In genomic region chr5:123088031-123088805, GRCh38 we compare ENCODE assay signal across 9 cellular contexts. TPM values are rescaled to one million over a fixed set of nuclear protein-coding genes. Genes with fewer than 3 reads are reported as not detected.
DNase-seq lines count a peak whose midpoint lies in the region; ATAC-seq and TF ChIP-seq lines count a peak whose summit lies in the region.
"Had no signal": no experiment of that assay in that cellular context is flagged by ENCODE, and none has a peak within 500 bp of the region (broad histone marks: within the 10 kb centered on the region; RNA-seq: fewer than 3 reads in every experiment).

No MANE protein-coding gene starts in this region.

- H3K27ac ChIP-seq in coronary artery (peak overlapping the region; percentile 76 to 90), mesodermal cell (ENCODE audit: low read depth, low read length, severe bottlenecking) (no peak overlapping the region), upper lobe of right lung (peak overlapping the region; percentile 42)

- no peaks in the 10 kb centered on the region for H3K9me3 Mint-ChIP-seq in activated naive CD4-positive, alpha-beta T cell treated with anti-CD3 and anti-CD28 coated beads for 36 hours
- H3K9me3 Mint-ChIP-seq in immature natural killer cell = peaks cover 0 to 6% (median 0%) of the 10 kb centered on the region in 6 donors

- TF ChIP-seq CTCF in coronary artery (IDR thresholded peaks at IDR 0.05) (no peak), upper lobe of right lung (IDR thresholded peaks at IDR 0.05) (no peak)

- H3K36me3 ChIP-seq in mesodermal cell (ENCODE audit: control insufficient read depth, insufficient read depth, low read length) = no peaks in the 10 kb centered on the region
- H3K36me3 ChIP-seq in upper lobe of right lung = no peaks in the 10 kb centered on the region

- H3K4me3 ChIP-seq in coronary artery (peak overlapping the region; percentile 91), mesodermal cell (ENCODE audit: extremely low read depth, insufficient read depth, low read length, poor library complexity, severe bottlenecking) (peak overlapping the region; percentile 65), upper lobe of right lung (peak overlapping the region; percentile 48)

- H3K36me3 Mint-ChIP-seq in activated naive CD4-positive, alpha-beta T cell treated with anti-CD3 and anti-CD28 coated beads for 36 hours (ENCODE audit: low read depth) = no peaks in the 10 kb centered on the region
- peaks cover 0 to 4% (median 0%) of the 10 kb centered on the region in 3 donors for H3K36me3 Mint-ChIP-seq in immature natural killer cell

- peaks cover 73% of the 10 kb centered on the region for H3K27me3 ChIP-seq in upper lobe of right lung

- WGBS in mesodermal cell (ENCODE audit: insufficient coverage in 2 of 2), 2 experiments = 0 to 1% methylated on average over 23 to 37 of the region's 42 CpGs

- H3K4me1 Mint-ChIP-seq in activated naive CD4-positive, alpha-beta T cell treated with anti-CD3 and anti-CD28 coated beads for 36 hours (ENCODE audit: low read depth) = peaks cover 24% of the 10 kb centered on the region
- peaks cover 0 to 7% of the 10 kb centered on the region in 2 donors for H3K4me1 Mint-ChIP-seq in immature natural killer cell

- H3K27me3 Mint-ChIP-seq in activated naive CD4-positive, alpha-beta T cell treated with anti-CD3 and anti-CD28 coated beads for 36 hours (ENCODE audit: low read depth) = peaks cover 70% of the 10 kb centered on the region
- peaks cover 9 to 37% (median 36%) of the 10 kb centered on the region in 3 donors for H3K27me3 Mint-ChIP-seq in immature natural killer cell (ENCODE audit: low read depth in 3 of 3)

- peaks cover 12% of the 10 kb centered on the region for H3K4me1 ChIP-seq in mesodermal cell (ENCODE audit: control insufficient read depth, insufficient read depth, low read length, poor library complexity, severe bottlenecking)
- H3K4me1 ChIP-seq in upper lobe of right lung = peaks cover 20% of the 10 kb centered on the region

- intact Hi-C loops in activated naive CD4-positive, alpha-beta T cell treated with anti-CD3 and anti-CD28 coated beads for 36 hours (cut with micrococcal nuclease) = no loop called here
- intact Hi-C loops in upper lobe of right lung (cut with DNase I) = no loop called here

- ATAC-seq in upper lobe of right lung = peak; percentile 2

- CTCF ChIA-PET in activated naive CD4-positive, alpha-beta T cell treated with anti-CD3 and anti-CD28 coated beads for 36 hours (lab: Charles Lee) = no interaction called here

- H3K27ac Mint-ChIP-seq in activated naive CD4-positive, alpha-beta T cell treated with anti-CD3 and anti-CD28 coated beads for 36 hours = no peak overlapping the region
- no peak overlapping the region for H3K27ac Mint-ChIP-seq in immature natural killer cell

- H3K9me3 ChIP-seq in mesodermal cell (ENCODE audit: control insufficient read depth, low read length) = no peaks in the 10 kb centered on the region
- H3K9me3 ChIP-seq in upper lobe of right lung = no peaks in the 10 kb centered on the region

- no peak for DNase-seq in activated naive CD4-positive, alpha-beta T cell treated with anti-CD3 and anti-CD28 coated beads for 36 hours
- no peak for DNase-seq in activated naive CD4-positive, alpha-beta T cell (lab: John Stamatoyannopoulos, UW)
- DNase-seq in coronary artery (ENCODE audit: low spot score) (peak; percentile 85), upper lobe of right lung (no peak), immature natural killer cell (no peak), CD1c-positive myeloid dendritic cell (ENCODE audit: extremely low spot score) (no peak)
- no peak for DNase-seq in stimulated activated CD4-positive, alpha-beta T cell treated with anti-CD3 and anti-CD28 coated beads, Interleukin-4, amount 100 ng/mL, for 4 hours
- DNase-seq: DMS79 had no signal

- peak overlapping the region; percentile 11 for H3K4me3 Mint-ChIP-seq in activated naive CD4-positive, alpha-beta T cell treated with anti-CD3 and anti-CD28 coated beads for 36 hours
- H3K4me3 Mint-ChIP-seq in immature natural killer cell = peak overlapping the region in 2 of 5 donors; percentile 41 to 47

RNA-seq across cellular contexts. Expression of gene PRDM6, which starts 0.8 kb away (rescaled TPM):
- total RNA-seq in activated naive CD4-positive, alpha-beta T cell treated with anti-CD3 and anti-CD28 coated beads for 36 hours = not detected
- polyA plus RNA-seq in mesodermal cell (2013, experiment 1 of 2) = 6.3 TPM
- 5.7 TPM for polyA plus RNA-seq in mesodermal cell (2013, experiment 2 of 2)
- total RNA-seq in upper lobe of right lung = 8.9 TPM
- polyA plus RNA-seq in immature natural killer cell = not detected

RNA-seq across cellular contexts. Expression of gene PPIC, which starts 51.7 kb away (rescaled TPM):
- not detected for total RNA-seq in activated naive CD4-positive, alpha-beta T cell treated with anti-CD3 and anti-CD28 coated beads for 36 hours
- 33.5 TPM for polyA plus RNA-seq in mesodermal cell (2013, experiment 1 of 2)
- 39.4 TPM for polyA plus RNA-seq in mesodermal cell (2013, experiment 2 of 2)
- total RNA-seq in upper lobe of right lung = 43.0 TPM
- polyA plus RNA-seq in immature natural killer cell = not detected

Comparison
In these comparisons a context has a peak if more than half of its experiments do, and no peak if none do; other contexts are left out.
1. RNA of gene PPIC, which starts 51.7 kb away (total RNA-seq): 43.0 TPM in upper lobe of right lung (single experiment); not detected in activated naive CD4-positive, alpha-beta T cell treated with anti-CD3 and anti-CD28 coated beads for 36 hours; every median in the first group is over 10 times any median in the second.
2. Peak in every context shown above with its lines, with median percentiles within 50 percentile points of each other: H3K4me3 ChIP-seq.